18 cellular contexts compared by ENCODE assay signal in genomic region chr12:52054231-52054837, GRCh38. TPM values are rescaled to one million over a fixed set of nuclear protein-coding genes. Genes with fewer than 3 reads are reported as not detected.
DNase-seq lines count a peak whose midpoint lies in the region; ATAC-seq, FAIRE-seq and TF ChIP-seq lines count a peak whose summit lies in the region.
"Had no signal": no experiment of that assay in that cellular context is flagged by ENCODE, and none has a peak within 500 bp of the region (broad histone marks: within the 10 kb centered on the region; RNA-seq: fewer than 3 reads in every experiment).

No MANE protein-coding gene starts in this region.

- H3K36me3 Mint-ChIP-seq in stimulated activated naive CD8-positive, alpha-beta T cell treated with anti-CD3 and anti-CD28 coated beads, Interleukin-15, Interleukin-2, amounts not matched to agents 100 ng/mL and 50 ng/mL, for 24 hours (ENCODE audit: low read depth): peaks cover 52% of the 10 kb centered on the region

- H3K9me3 ChIP-seq in psoas muscle: no peaks in the 10 kb centered on the region
- H3K9me3 ChIP-seq in vagina: no peaks in the 10 kb centered on the region
- H3K9me3 ChIP-seq: BLaER1 treated with 17β-estradiol and CSF1 and Interleukin-3, amounts not matched to agents 10 nM and 100 nM had no signal

- H3K27ac ChIP-seq in dorsolateral prefrontal cortex: peak overlapping the region in 53 of 59 donors; percentile 46 to 99 (median 87)
- peak overlapping the region; percentile 93 for H3K27ac ChIP-seq in psoas muscle
- peak overlapping the region; percentile 99 for H3K27ac ChIP-seq in vagina
- H3K27ac ChIP-seq: BLaER1 treated with 17β-estradiol and CSF1 and Interleukin-3, amounts not matched to agents 10 nM and 100 nM; neural progenitor cell had no signal

- peak overlapping the region; percentile 99 for H3K4me3 Mint-ChIP-seq in stimulated activated naive CD8-positive, alpha-beta T cell treated with anti-CD3 and anti-CD28 coated beads, Interleukin-15, Interleukin-2, amounts not matched to agents 100 ng/mL and 50 ng/mL, for 24 hours
- H3K4me3 Mint-ChIP-seq: central memory CD8-positive, alpha-beta T cell; neural progenitor cell had no signal

- H3K27me3 Mint-ChIP-seq in stimulated activated naive CD8-positive, alpha-beta T cell treated with anti-CD3 and anti-CD28 coated beads, Interleukin-15, Interleukin-2, amounts not matched to agents 100 ng/mL and 50 ng/mL, for 24 hours: no peaks in the 10 kb centered on the region
- H3K27me3 Mint-ChIP-seq: IgD-negative memory B cell had no signal

- no peak for ATAC-seq in stimulated activated naive CD8-positive, alpha-beta T cell treated with anti-CD3 and anti-CD28 coated beads, Interleukin-15, Interleukin-2, amounts not matched to agents 100 U/mL and 50 U/mL, for 24 hours
- ATAC-seq in psoas muscle (no peak), GM19463 (IDR thresholded peaks at IDR 0.05; ENCODE audit: unreplicated experiment) (no peak)

- peak overlapping the region; percentile 19 for H3K27ac Mint-ChIP-seq in stimulated activated naive CD8-positive, alpha-beta T cell treated with anti-CD3 and anti-CD28 coated beads, Interleukin-15, Interleukin-2, amounts not matched to agents 100 ng/mL and 50 ng/mL, for 24 hours
- H3K27ac Mint-ChIP-seq: neural progenitor cell had no signal

- peaks cover 16% of the 10 kb centered on the region for H3K4me1 Mint-ChIP-seq in stimulated activated naive CD8-positive, alpha-beta T cell treated with anti-CD3 and anti-CD28 coated beads, Interleukin-15, Interleukin-2, amounts not matched to agents 100 ng/mL and 50 ng/mL, for 24 hours (ENCODE audit: low read depth)

- DNase-seq in stimulated activated naive CD8-positive, alpha-beta T cell treated with anti-CD3 and anti-CD28 coated beads, Interleukin-15, Interleukin-2, amounts not matched to agents 100 U/mL and 50 U/mL, for 24 hours: no peak
- peak in 1 of 10 donors; percentile 54 for DNase-seq in dorsolateral prefrontal cortex
- DNase-seq in psoas muscle: no peak
- DNase-seq in vagina (ENCODE audit: extremely low spot score in 2 of 2): no peak
- no peak for DNase-seq in stimulated activated CD4-positive, alpha-beta T cell treated with anti-CD3 and anti-CD28 coated beads, Interleukin-15, amount 100 ng/mL, for 24 hours
- no peak for DNase-seq in D721Med (ENCODE audit: insufficient read length, low spot score)
- DNase-seq: activated CD4-positive, CD25-positive, alpha-beta regulatory T cell; NCI-H1417 treated with DMSO at 0.1 percent for 48 hours; NCI-H345; stimulated activated CD4-positive, alpha-beta T cell treated with anti-CD3 and anti-CD28 coated beads, Interleukin-12 subunit alpha, Interleukin-12 subunit beta, amount 100 ng/mL, for 4 hours had no signal

- H3K36me3 ChIP-seq in psoas muscle (ENCODE audit: insufficient read depth in 1 of 2, low read depth in 1 of 2): peaks cover 4 to 53% of the 10 kb centered on the region in 2 donors
- peaks cover 0 to 27% of the 10 kb centered on the region in 2 donors for H3K36me3 ChIP-seq in vagina
- H3K36me3 ChIP-seq: neural progenitor cell had no signal

- H3K4me1 ChIP-seq in psoas muscle (peaks cover 26% of the 10 kb centered on the region), vagina (peaks cover 24% of the 10 kb centered on the region)

- 75 to 87% (median 75%) methylated on average over 21 of the region's 21 CpGs for WGBS in psoas muscle, 3 donors

- no peaks in the 10 kb centered on the region for H3K27me3 ChIP-seq in dorsolateral prefrontal cortex
- no peaks in the 10 kb centered on the region for H3K27me3 ChIP-seq in psoas muscle (ENCODE audit: insufficient read depth in 3 of 3, low read length in 2 of 3)
- no peaks in the 10 kb centered on the region for H3K27me3 ChIP-seq in vagina

- intact Hi-C loops in dorsolateral prefrontal cortex (cut with DNase I) (no loop called here), psoas muscle (cut with DNase I) (no loop called here), vagina (cut with DNase I) (no loop called here)

- FAIRE-seq in D721Med (lab: Jason Lieb, UNC): no peak

- no peak for TF ChIP-seq CTCF in dorsolateral prefrontal cortex (IDR thresholded peaks at IDR 0.05 in 54 of 56, conservative IDR thresholded peaks at IDR 0.05 in 2 of 56; ENCODE audit: low read depth in 1 of 56, partially characterized antibody in 56 of 56)
- TF ChIP-seq CTCF in psoas muscle (IDR thresholded peaks at IDR 0.05): no peak
- TF ChIP-seq CTCF in vagina (IDR thresholded peaks at IDR 0.05): no peak
- TF ChIP-seq CTCF in D721Med (IDR thresholded peaks at IDR 0.05; ENCODE audit: insufficient read depth, missing control alignments): no peak

- H3K9me3 Mint-ChIP-seq in stimulated activated naive CD8-positive, alpha-beta T cell treated with anti-CD3 and anti-CD28 coated beads, Interleukin-15, Interleukin-2, amounts not matched to agents 100 ng/mL and 50 ng/mL, for 24 hours: no peaks in the 10 kb centered on the region
- H3K9me3 Mint-ChIP-seq: central memory CD8-positive, alpha-beta T cell; IgD-negative memory B cell; neural progenitor cell had no signal

- H3K4me3 ChIP-seq in dorsolateral prefrontal cortex (peak overlapping the region in 8 of 59 donors; percentile 64 to 79 (median 72)), psoas muscle (no peak overlapping the region), vagina (peak overlapping the region in 1 of 2 donors; percentile 35)
- H3K4me3 ChIP-seq: BLaER1 treated with 17β-estradiol and CSF1 and Interleukin-3, amounts not matched to agents 10 nM and 100 nM; neural progenitor cell had no signal

- no peak for TF ChIP-seq POLR2A in vagina (IDR thresholded peaks at IDR 0.05)

RNA-seq across cellular contexts. Expression of gene NR4A1, which starts 3.1 kb away (rescaled TPM):
- total RNA-seq in dorsolateral prefrontal cortex (100 to 1,000 TPM in 5 of 120 experiments, 10 to 100 TPM in 115; 13.1 to 194 (median 28.9) TPM), psoas muscle (10 to 100 TPM; 17.5 to 92.8 (median 56.9) TPM), vagina (465 TPM)
- 10 to 100 TPM; 35.5 to 74.0 (median 50.2) TPM for polyA plus RNA-seq in psoas muscle

RNA-seq across cellular contexts. Expression of gene ATG101, which starts 15.4 kb away (rescaled TPM):
- total RNA-seq in dorsolateral prefrontal cortex (10 to 100 TPM; 19.6 to 42.5 (median 31.5) TPM), psoas muscle (10 to 100 TPM; 25.1 to 35.3 (median 26.5) TPM), vagina (27.7 TPM)
- polyA plus RNA-seq in psoas muscle: 100 to 1,000 TPM in 1 of 3 donors, 10 to 100 TPM in 2; 39.5 to 154 (median 90.0) TPM

RNA-seq across cellular contexts. Expression of gene SMIM41, which starts 25.2 kb away (rescaled TPM):
- 1 to 10 TPM in 2 of 120 experiments, under 1 TPM in 10, not detected in 108; 0.33 to 3.7 (median 0.55) TPM for total RNA-seq in dorsolateral prefrontal cortex
- under 1 TPM in 2 of 4 donors, not detected in 2; 0.16 to 0.32 TPM for total RNA-seq in psoas muscle
- polyA plus RNA-seq in psoas muscle: under 1 TPM in 1 of 3 donors, not detected in 2; 0.20 TPM
- total RNA-seq in vagina: 1.5 TPM
- total RNA-seq: Daoy, epithelial cell of proximal tubule had no signal
- polyA plus RNA-seq: IgD-negative memory B cell had no signal

RNA-seq across cellular contexts. Expression of gene TAMALIN, which starts 47.6 kb away (rescaled TPM):
- total RNA-seq in dorsolateral prefrontal cortex: 100 to 1,000 TPM in 3 of 120 experiments, 10 to 100 TPM in 117; 27.0 to 168 (median 54.0) TPM
- 10 to 100 TPM in 3 of 4 donors, 1 to 10 TPM in 1; 8.0 to 12.8 (median 11.5) TPM for total RNA-seq in psoas muscle
- 1 to 10 TPM; 5.5 to 9.6 (median 6.8) TPM for polyA plus RNA-seq in psoas muscle
- total RNA-seq in vagina: 47.1 TPM
